ENCODE assay signal across 9 cellular contexts in the genomic region with DNA sequence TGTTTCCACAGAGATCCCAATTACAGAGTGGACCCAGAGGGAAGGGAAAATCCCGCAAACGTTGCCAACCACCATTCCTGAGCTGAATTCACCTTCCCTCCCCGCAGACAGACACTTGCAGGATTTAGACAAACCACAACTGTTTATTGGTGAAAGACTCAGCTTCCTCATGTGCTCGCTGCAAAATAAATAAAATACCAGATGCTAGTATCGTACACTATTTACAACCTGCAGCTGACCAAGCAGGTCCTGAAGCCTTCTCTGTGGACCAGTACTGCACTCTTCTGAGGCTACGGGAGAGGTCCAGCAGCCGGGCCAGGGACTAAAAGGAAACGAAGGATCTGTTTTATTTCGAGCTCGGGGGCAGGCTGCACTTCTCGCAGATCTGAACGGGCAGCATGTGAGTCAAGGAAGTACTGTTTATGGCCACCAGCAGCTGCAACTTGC. TPM values are rescaled to one million over a fixed set of nuclear protein-coding genes. Genes with fewer than 3 reads are reported as not detected.
DNase-seq lines count a peak whose midpoint lies in the region; ATAC-seq and TF ChIP-seq lines count a peak whose summit lies in the region.
"Had no signal": no experiment of that assay in that cellular context is flagged by ENCODE, and none has a peak within 500 bp of the region (broad histone marks: within the 10 kb centered on the region; RNA-seq: fewer than 3 reads in every experiment).

No MANE protein-coding gene starts in this region.

- TF ChIP-seq CTCF in CD14-positive monocyte (IDR thresholded peaks at IDR 0.05) (no peak), chondrocyte (IDR thresholded peaks at IDR 0.05) (no peak), nephron progenitor cell (IDR thresholded peaks at IDR 0.05) (no peak)

- H3K27ac ChIP-seq in Karpas-422 (ENCODE audit: low read length), result no peak overlapping the region

- intact Hi-C loops in CD14-positive monocyte (cut with micrococcal nuclease), result no loop called here

- H3K27ac Mint-ChIP-seq in CD14-positive monocyte, result no peak overlapping the region
- no peak overlapping the region for H3K27ac Mint-ChIP-seq in chondrocyte (ENCODE audit: unreplicated experiment)
- no peak overlapping the region for H3K27ac Mint-ChIP-seq in nephron progenitor cell

- H3K27me3 ChIP-seq in Karpas-422 (ENCODE audit: low read length), result no peaks in the 10 kb centered on the region

- no peaks in the 10 kb centered on the region for H3K79me2 ChIP-seq in Karpas-422 (ENCODE audit: low read length)

- H4K20me1 ChIP-seq in Karpas-422 (ENCODE audit: insufficient read depth, low read depth, low read length), result no peaks in the 10 kb centered on the region

- no peak for ATAC-seq in HG03457 (IDR thresholded peaks at IDR 0.05; ENCODE audit: unreplicated experiment)

- H2AFZ ChIP-seq in Karpas-422 (ENCODE audit: low read length), result no peak overlapping the region

- no peaks in the 10 kb centered on the region for H3K36me3 ChIP-seq in Karpas-422 (ENCODE audit: insufficient read depth, low read length)

- H3K27me3 Mint-ChIP-seq in CD14-positive monocyte (ENCODE audit: low read depth in 3 of 3), result peaks cover 93 to 100% (median 95%) of the 10 kb centered on the region in 3 donors
- H3K27me3 Mint-ChIP-seq in chondrocyte (ENCODE audit: low read depth), result peaks cover 64% of the 10 kb centered on the region
- H3K27me3 Mint-ChIP-seq in nephron progenitor cell (ENCODE audit: low read depth, poor library complexity), result peaks cover 96% of the 10 kb centered on the region

- peak overlapping the region; percentile 87 for H3K9ac ChIP-seq in Karpas-422 (ENCODE audit: low read length)

- H3K9me3 Mint-ChIP-seq in CD14-positive monocyte, result peaks cover 0 to 40% (median 21%) of the 10 kb centered on the region in 7 donors
- no peaks in the 10 kb centered on the region for H3K9me3 Mint-ChIP-seq in chondrocyte (ENCODE audit: low read depth)
- no peaks in the 10 kb centered on the region for H3K9me3 Mint-ChIP-seq in nephron progenitor cell

- peaks cover 4 to 9% of the 10 kb centered on the region in 2 donors for H3K36me3 Mint-ChIP-seq in CD14-positive monocyte
- H3K36me3 Mint-ChIP-seq in chondrocyte (ENCODE audit: low read depth), result peaks cover 2% of the 10 kb centered on the region
- no peaks in the 10 kb centered on the region for H3K36me3 Mint-ChIP-seq in nephron progenitor cell (ENCODE audit: low read depth)

- H3K4me1 Mint-ChIP-seq in CD14-positive monocyte (peaks cover 39% of the 10 kb centered on the region), chondrocyte (ENCODE audit: low read depth) (peaks cover 34% of the 10 kb centered on the region), nephron progenitor cell (peaks cover 38% of the 10 kb centered on the region)

- DNase-seq in CD14-positive monocyte (ENCODE audit: low spot score) (no peak), Karpas-422 (no peak), chondrocyte (ENCODE audit: low spot score) (no peak), nephron progenitor cell (no peak), NCI-H2029 (lab: John Stamatoyannopoulos, UW) (no peak), NCI-H146 treated with DMSO at 0.1 percent for 48 hours (lab: John Stamatoyannopoulos, UW; ENCODE audit: unreplicated experiment) (no peak), mesenteric fat pad (ENCODE audit: low spot score) (no peak)
- DNase-seq: NCI-H187 had no signal

- peak overlapping the region; percentile 82 for H3K4me3 ChIP-seq in Karpas-422 (ENCODE audit: low read length)

- no peaks in the 10 kb centered on the region for H3K9me2 ChIP-seq in Karpas-422 (replicated peaks; ENCODE audit: insufficient read depth, low read length)

- peak overlapping the region; percentile 100 for H3K4me2 ChIP-seq in Karpas-422 (ENCODE audit: low read depth, low read length, poor library complexity, severe bottlenecking)

- H3K9me3 ChIP-seq in Karpas-422 (ENCODE audit: low read length), result no peaks in the 10 kb centered on the region

- peak overlapping the region; percentile 37 to 97 for H3K4me3 Mint-ChIP-seq in CD14-positive monocyte
- peak overlapping the region; percentile 89 for H3K4me3 Mint-ChIP-seq in chondrocyte (ENCODE audit: unreplicated experiment)
- H3K4me3 Mint-ChIP-seq in nephron progenitor cell, result peak overlapping the region; percentile 86

- peaks cover 55% of the 10 kb centered on the region for H3K4me1 ChIP-seq in Karpas-422 (ENCODE audit: low read length)

RNA-seq across cellular contexts. Expression of a gene that starts 2.4 kb away (rescaled TPM):
- polyA plus RNA-seq in CD14-positive monocyte, result not detected
- total RNA-seq in Karpas-422 (2014; rRNA removed; shearing (Covaris generic); ENCODE audit: low replicate concordance), result 2.2 and 5.0 TPM in 2 replicates
- total RNA-seq in chondrocyte (1.7 to 2.0 TPM in 2 of 3 replicates, not detected in the other), mesenteric fat pad (not detected)

RNA-seq across cellular contexts. Expression of a gene that starts 3.9 kb away (rescaled TPM):
- not detected for polyA plus RNA-seq in CD14-positive monocyte
- total RNA-seq in Karpas-422 (2014; rRNA removed; shearing (Covaris generic); ENCODE audit: low replicate concordance), result 0.14 and 0.37 TPM in 2 replicates
- total RNA-seq in chondrocyte (0.15 TPM in 1 of 3 replicates, not detected in the others), mesenteric fat pad (not detected)

RNA-seq across cellular contexts. Expression of a gene that starts 58.1 kb away (rescaled TPM):
- not detected for polyA plus RNA-seq in CD14-positive monocyte
- not detected in 2 replicates for total RNA-seq in Karpas-422 (2014; rRNA removed; shearing (Covaris generic); ENCODE audit: low replicate concordance)
- total RNA-seq in chondrocyte, result not detected in 3 replicates
- total RNA-seq in mesenteric fat pad, result not detected
